10 cellular contexts compared by ENCODE assay signal in the genomic region with DNA sequence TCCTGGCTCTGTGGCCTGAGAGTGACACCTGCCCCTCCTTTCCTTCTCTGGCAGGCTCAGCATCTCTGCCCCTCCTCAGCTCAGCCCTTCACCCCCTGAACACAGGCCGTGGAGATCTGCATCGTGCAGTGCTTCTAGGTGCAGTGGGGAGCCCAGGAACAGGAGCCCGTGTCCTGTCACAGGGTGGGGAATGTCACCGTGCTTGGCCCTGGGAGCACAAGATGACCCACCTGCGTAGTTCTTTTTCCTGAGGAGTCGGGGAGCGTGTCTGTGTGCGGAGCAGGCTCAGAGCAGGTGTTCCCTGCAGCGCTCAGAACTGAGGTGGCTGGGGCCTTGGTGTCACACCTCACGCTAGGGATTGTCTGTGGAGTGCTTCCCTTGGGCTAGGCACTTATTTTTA. TPM values are rescaled to one million over a fixed set of nuclear protein-coding genes. Genes with fewer than 3 reads are reported as not detected.
A peak's percentile ranks its signal among the peaks of the same experiment; 100 is the strongest.
DNase-seq lines count a peak whose midpoint lies in the region; ATAC-seq, FAIRE-seq and TF ChIP-seq lines count a peak whose summit lies in the region.
"Had no signal": no experiment of that assay in that cellular context is flagged by ENCODE, and none has a peak within 500 bp of the region (broad histone marks: within the 10 kb centered on the region; RNA-seq: fewer than 3 reads in every experiment).

No MANE protein-coding gene starts in this region.

- ATAC-seq in pancreas (no peak), GM19035 (IDR thresholded peaks at IDR 0.05; ENCODE audit: unreplicated experiment) (no peak)

- intact Hi-C loops in breast epithelium (cut with DNase I; ENCODE audit: low total_unique reads): no loop called here
- intact Hi-C loops in pancreas (cut with DNase I): no loop called here
- intact Hi-C loops in A673 (cut with micrococcal nuclease; ENCODE audit: unreplicated experiment): no loop called here

- POLR2A ChIA-PET in A673 (lab: Charles Lee; ENCODE audit: low non-redundant PET): no interaction called here

- H3K27ac ChIP-seq in HUES64 (ENCODE audit: low read depth, low read length) (peak overlapping the region; percentile 21; the same call in 1 of the 2 replicates), breast epithelium (peak overlapping the region; percentile 53 to 73), pancreas (peak overlapping the region in 3 of 4 donors; percentile 26 to 82 (median 80)), A673 (ENCODE audit: low read depth, low read length, poor library complexity, severe bottlenecking) (no peak overlapping the region)
- H3K27ac ChIP-seq: parathyroid adenoma, WERI-Rb-1 had no signal

- H3K4me1 ChIP-seq in HUES64 (ENCODE audit: insufficient read depth, low read length): peaks cover 21% of the 10 kb centered on the region
- peaks cover 0 to 23% of the 10 kb centered on the region in 2 donors for H3K4me1 ChIP-seq in breast epithelium
- peaks cover 0 to 40% (median 0%) of the 10 kb centered on the region in 3 donors for H3K4me1 ChIP-seq in pancreas
- H3K4me1 ChIP-seq in A673 (ENCODE audit: insufficient read depth, low read length, poor library complexity, severe bottlenecking): peaks cover 26% of the 10 kb centered on the region

- TF ChIP-seq CTCF in GM06990 (IDR thresholded peaks at IDR 0.05; ENCODE audit: insufficient read depth, low read length, poor library complexity, severe bottlenecking) (no peak), breast epithelium (IDR thresholded peaks at IDR 0.05) (no peak), pancreas (IDR thresholded peaks at IDR 0.05) (no peak), A673 (conservative IDR thresholded peaks at IDR 0.05; ENCODE audit: low read depth, low read length) (no peak)

- no TSS peak for BruUV-seq in A673 (replicated peaks; lab: Mats Ljungman, UMichigan)

- TF ChIP-seq POLR2A in breast epithelium (IDR thresholded peaks at IDR 0.05): no peak

- CTCF ChIA-PET in A673 (lab: Charles Lee): no interaction called here

- WGBS in HUES64: 91% methylated on average over 10 of the region's 10 CpGs
- 89% methylated on average over 10 of the region's 10 CpGs for WGBS in pancreas, 2 donors

- no peak overlapping the region for H3K9ac ChIP-seq in HUES64 (ENCODE audit: low read depth, low read length)
- H3K9ac ChIP-seq: parathyroid adenoma had no signal

- FAIRE-seq in pancreas (lab: Jason Lieb, UNC): no peak

- no peak for DNase-seq in GM06990 (ENCODE audit: extremely low read depth, insufficient read length)
- no peak for DNase-seq in breast epithelium (ENCODE audit: low spot score in 2 of 2)
- no peak for DNase-seq in pancreas
- DNase-seq in effector CD8-positive, alpha-beta T cell (lab: John Stamatoyannopoulos, UW): no peak
- no peak for DNase-seq in A673 (ENCODE audit: low spot score)
- DNase-seq: adrenal gland, WERI-Rb-1 had no signal

- no peaks in the 10 kb centered on the region for H3K9me3 ChIP-seq in HUES64 (ENCODE audit: insufficient read depth, low read depth, low read length)
- no peaks in the 10 kb centered on the region for H3K9me3 ChIP-seq in breast epithelium
- H3K9me3 ChIP-seq in pancreas: no peaks in the 10 kb centered on the region
- H3K9me3 ChIP-seq in A673 (ENCODE audit: low read depth, low read length, poor library complexity, severe bottlenecking): no peaks in the 10 kb centered on the region
- H3K9me3 ChIP-seq: adrenal gland had no signal

- H3K4me3 ChIP-seq in GM06990 (replicated peaks; ENCODE audit: low read depth, low read length): peak overlapping the region; percentile 11; the same call in 1 of the 2 replicates
- H3K4me3 ChIP-seq in HUES64 (ENCODE audit: low read length): no peak overlapping the region
- H3K4me3 ChIP-seq in breast epithelium: no peak overlapping the region
- no peak overlapping the region for H3K4me3 ChIP-seq in pancreas
- no peak overlapping the region for H3K4me3 ChIP-seq in A673 (ENCODE audit: low read depth, low read length, poor library complexity, severe bottlenecking)
- H3K4me3 ChIP-seq: adrenal gland had no signal

- H3K27me3 ChIP-seq in GM06990 (replicated peaks; ENCODE audit: control insufficient read depth, insufficient read depth, low read length) (no peaks in the 10 kb centered on the region), HUES64 (ENCODE audit: insufficient read depth, low read length) (no peaks in the 10 kb centered on the region), breast epithelium (no peaks in the 10 kb centered on the region), pancreas (no peaks in the 10 kb centered on the region), A673 (replicated peaks; ENCODE audit: insufficient read depth, low read depth, low read length, poor library complexity) (no peaks in the 10 kb centered on the region)
- H3K27me3 ChIP-seq: adrenal gland had no signal

- H3K36me3 ChIP-seq in GM06990 (ENCODE audit: control insufficient read depth, insufficient read depth, low read length) (no peaks in the 10 kb centered on the region; the same call in 1 of the 2 replicates), HUES64 (ENCODE audit: insufficient read depth, low read length) (no peaks in the 10 kb centered on the region), breast epithelium (no peaks in the 10 kb centered on the region), pancreas (no peaks in the 10 kb centered on the region), A673 (ENCODE audit: insufficient read depth, low read length, poor library complexity, severe bottlenecking) (no peaks in the 10 kb centered on the region)
- H3K36me3 ChIP-seq: adrenal gland, WERI-Rb-1 had no signal

RNA-seq across cellular contexts. Expression of a gene that starts 10.6 kb away (rescaled TPM):
- polyA plus RNA-seq in HUES64 (2013, experiment 1 of 2): 9.7 TPM
- 10.8 TPM for polyA plus RNA-seq in HUES64 (2013, experiment 2 of 2)
- total RNA-seq in breast epithelium (10 to 100 TPM; 19.0 to 23.6 (median 23.6) TPM), pancreas (10 to 100 TPM; 14.3 to 17.6 (median 16.3) TPM), A673 (2021) (22.5 and 23.5 TPM in 2 replicates)
- 10 to 100 TPM; 12.0 to 12.8 TPM for polyA plus RNA-seq in pancreas

RNA-seq across cellular contexts. Expression of a gene that starts 35.0 kb away (rescaled TPM):
- polyA plus RNA-seq in HUES64 (2013, experiment 1 of 2): 34.2 TPM
- polyA plus RNA-seq in HUES64 (2013, experiment 2 of 2): 39.2 TPM
- total RNA-seq in breast epithelium (10 to 100 TPM; 23.3 to 37.3 (median 26.5) TPM), pancreas (10 to 100 TPM; 24.7 to 32.7 (median 29.7) TPM), A673 (2021) (55.6 and 58.8 TPM in 2 replicates)
- polyA plus RNA-seq in pancreas: 10 to 100 TPM; 12.7 to 30.0 TPM
